Comparison of ENCODE assay signal across 8 cellular contexts in the genomic region with DNA sequence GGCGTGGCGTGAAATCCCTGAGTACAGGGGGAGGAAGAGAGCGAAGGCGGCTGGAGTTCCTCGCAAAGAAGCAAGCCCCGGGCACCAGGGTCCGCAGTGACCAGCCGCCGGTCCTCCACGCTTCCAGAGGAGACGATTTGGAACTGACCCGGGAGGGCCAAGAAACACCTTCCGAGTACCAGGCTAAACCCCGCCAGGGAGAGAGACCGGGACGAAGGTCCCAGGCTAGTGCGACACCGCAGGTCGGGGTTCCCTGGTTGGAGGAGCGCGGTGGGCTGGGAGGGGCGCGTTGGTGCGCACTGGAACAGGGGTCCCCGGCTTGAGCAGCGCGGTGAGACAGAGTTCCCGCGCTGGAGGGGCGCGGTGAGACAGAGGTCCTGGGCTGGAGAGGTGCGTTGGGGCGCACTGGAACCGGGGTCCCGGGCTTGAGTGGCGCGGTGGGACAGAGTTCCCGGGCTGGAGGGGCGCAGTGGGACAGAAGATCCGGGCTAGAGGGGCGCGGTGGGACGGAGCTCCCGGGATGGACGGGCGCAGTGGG. TPM values are rescaled to one million over a fixed set of nuclear protein-coding genes. Genes with fewer than 3 reads are reported as not detected.
A peak's percentile ranks its signal among the peaks of the same experiment; 100 is the strongest.
DNase-seq lines count a peak whose midpoint lies in the region; ATAC-seq, FAIRE-seq and TF ChIP-seq lines count a peak whose summit lies in the region.

No MANE protein-coding gene starts in this region.

- H3K4me1 ChIP-seq in SJCRH30: peaks cover 7% of the 10 kb centered on the region
- peaks cover 5% of the 10 kb centered on the region in 2 donors for H3K4me1 ChIP-seq in kidney (ENCODE audit: control insufficient read depth in 1 of 2, insufficient read depth in 1 of 2, low read depth in 1 of 2, low read length in 2 of 2)

- H3K27me3 ChIP-seq in SJCRH30: no peaks in the 10 kb centered on the region

- no peak for FAIRE-seq in kidney (lab: Jason Lieb, UNC)

- peak; percentile 27 for DNase-seq in AG20443 (ENCODE audit: low spot score)
- DNase-seq in GM20000 (ENCODE audit: low spot score): peak; percentile 41
- peak; percentile 63 to 70 for DNase-seq in SJCRH30
- no peak for DNase-seq in central memory CD8-positive, alpha-beta T cell (ENCODE audit: low spot score in 2 of 2)
- DNase-seq in kidney: peak; percentile 80
- DNase-seq in stimulated activated CD4-positive, alpha-beta T cell treated with anti-CD3 and anti-CD28 coated beads, Interleukin-4, amount 100 ng/mL, for 1 hour: peak; percentile 32
- no peak for DNase-seq in GM10248 (ENCODE audit: extremely low spot score)
- DNase-seq in SKM-1 (lab: John Stamatoyannopoulos, UW; ENCODE audit: unreplicated experiment): no peak

- H3K4me1 Mint-ChIP-seq in central memory CD8-positive, alpha-beta T cell: peaks cover 57% of the 10 kb centered on the region

- intact Hi-C loops in kidney (cut with DNase I): no loop called here

- no peak for ATAC-seq in central memory CD8-positive, alpha-beta T cell (replicated peaks; ENCODE audit: extremely low read depth, poor library complexity, severe bottlenecking)

- peak overlapping the region; percentile 94 for H3K4me3 ChIP-seq in SJCRH30
- H3K4me3 ChIP-seq in kidney (ENCODE audit: low read length in 2 of 2): peak overlapping the region; percentile 70 to 82

- H3K9me3 ChIP-seq in SJCRH30 (replicated peaks) (no peaks in the 10 kb centered on the region), kidney (ENCODE audit: control insufficient read depth in 1 of 2, low read length in 2 of 2) (no peaks in the 10 kb centered on the region)

- H3K9ac ChIP-seq in kidney (ENCODE audit: low read length in 2 of 2): peak overlapping the region; percentile 89 to 90

- H3K27ac Mint-ChIP-seq in central memory CD8-positive, alpha-beta T cell (ENCODE audit: low read depth): peak overlapping the region; percentile 89

- peak overlapping the region; percentile 90 for H3K4me3 Mint-ChIP-seq in central memory CD8-positive, alpha-beta T cell

- TF ChIP-seq CTCF in GM20000 (IDR thresholded peaks at IDR 0.05; ENCODE audit: extremely low read depth, missing control alignments) (no peak), kidney (IDR thresholded peaks at IDR 0.05; ENCODE audit: borderline replicate concordance, extremely low read depth, insufficient read depth) (no peak), GM10248 (IDR thresholded peaks at IDR 0.05; ENCODE audit: control extremely low read depth, extremely low read depth, low read depth, missing control alignments) (no peak)

- POLR2A ChIA-PET in GM10248 (lab: Yijun Ruan, JAX): no interaction called here

- H3K36me3 ChIP-seq in SJCRH30: no peaks in the 10 kb centered on the region; the same call in 1 of the 2 replicates
- no peaks in the 10 kb centered on the region for H3K36me3 ChIP-seq in kidney (ENCODE audit: control insufficient read depth in 1 of 2, insufficient read depth in 2 of 2, low read length in 2 of 2)

- peaks cover 11% of the 10 kb centered on the region for H3K36me3 Mint-ChIP-seq in central memory CD8-positive, alpha-beta T cell (ENCODE audit: insufficient read depth)

- H3K27ac ChIP-seq in SJCRH30 (peak overlapping the region; percentile 67), kidney (ENCODE audit: low read depth in 2 of 2, low read length in 2 of 2) (peak overlapping the region; percentile 89 to 92)

- H3K9me3 Mint-ChIP-seq in central memory CD8-positive, alpha-beta T cell: no peaks in the 10 kb centered on the region

- CTCF ChIA-PET in GM10248 (lab: Yijun Ruan, JAX): interaction anchor here (0.9 kb wide), 1 partner anchor 63 kb away, joined by 3 read pairs; no protein-coding TSS in a partner anchor

- no peaks in the 10 kb centered on the region for H3K27me3 Mint-ChIP-seq in central memory CD8-positive, alpha-beta T cell

RNA-seq across cellular contexts. Expression of a gene that starts 0.9 kb away (rescaled TPM):
- total RNA-seq in SJCRH30 (2014; rRNA removed; shearing (Covaris generic)): 76.8 and 82.0 TPM in 2 replicates
- 38.4 TPM for total RNA-seq in kidney
- polyA plus RNA-seq in kidney (ENCODE audit: insufficient read depth, low read depth, low replicate concordance): 10.4 TPM

RNA-seq across cellular contexts. Expression of a gene that starts 13.0 kb away (rescaled TPM):
- 55.9 and 58.6 TPM in 2 replicates for total RNA-seq in SJCRH30 (2014; rRNA removed; shearing (Covaris generic))
- total RNA-seq in kidney: 24.2 TPM
- polyA plus RNA-seq in kidney (ENCODE audit: insufficient read depth, low read depth, low replicate concordance): 52.7 TPM

Comparison
In these comparisons a context has a peak if more than half of its experiments do, and no peak if none do; other contexts are left out.
1. DNase-seq: peak in AG20443 (single experiment), GM20000 (single experiment), SJCRH30 (2 of 2), kidney (single experiment) and stimulated activated CD4-positive, alpha-beta T cell treated with anti-CD3 and anti-CD28 coated beads, Interleukin-4, amount 100 ng/mL, for 1 hour (single experiment); none in central memory CD8-positive, alpha-beta T cell (0 of 2), GM10248 (single experiment) and SKM-1 (single experiment).